ENCODE assay signal across 23 cellular contexts in genomic region chr15:70054884-70055387, GRCh38. TPM values are rescaled to one million over a fixed set of nuclear protein-coding genes. Genes with fewer than 3 reads are reported as not detected.
A peak's percentile ranks its signal among the peaks of the same experiment; 100 is the strongest.
DNase-seq lines count a peak whose midpoint lies in the region; ATAC-seq and TF ChIP-seq lines count a peak whose summit lies in the region.
"Had no signal": no experiment of that assay in that cellular context is flagged by ENCODE, and none has a peak within 500 bp of the region (broad histone marks: within the 10 kb centered on the region; RNA-seq: fewer than 3 reads in every experiment).

No MANE protein-coding gene starts in this region.

- H3K27ac Mint-ChIP-seq in activated T-cell treated with anti-CD3 and anti-CD28 coated beads, Interleukin-2, amount 50 U/mL, for 24 hours = peak overlapping the region; percentile 37
- H3K27ac Mint-ChIP-seq in memory B cell = peak overlapping the region; percentile 19
- H3K27ac Mint-ChIP-seq: activated CD4-positive, alpha-beta memory T cell treated with anti-CD3 and anti-CD28 coated beads for 36 hours; GM23338 had no signal

- H3K9me3 ChIP-seq in suprapubic skin = no peaks in the 10 kb centered on the region
- H3K9me3 ChIP-seq in stomach = no peaks in the 10 kb centered on the region
- H3K9me3 ChIP-seq: A549, BLaER1, esophagus muscularis mucosa, gastrocnemius medialis had no signal

- DNase-seq in activated T-cell treated with anti-CD3 and anti-CD28 coated beads, Interleukin-2, amount 50 U/mL, for 24 hours = no peak
- DNase-seq in activated T-cell treated with anti-CD3 and anti-CD28 coated beads, Interleukin-2, amount 50 U/mL, for 4 hours = no peak
- DNase-seq in memory B cell (ENCODE audit: low spot score in 2 of 2) (no peak), suprapubic skin (ENCODE audit: low spot score in 2 of 2) (peak; percentile 51 to 53), globus pallidus (ENCODE audit: low spot score) (no peak), stomach (no peak)
- DNase-seq: activated CD4-positive, alpha-beta memory T cell treated with anti-CD3 and anti-CD28 coated beads for 36 hours; activated T-cell treated with anti-CD3 and anti-CD28 coated beads for 4 hours; COR-L47; effector CD4-positive, alpha-beta T cell; gastrocnemius medialis; NCI-H1092; NCI-H2029 treated with DMSO at 0.1 percent for 48 hours; NCI-H446; PC-9; stimulated activated CD4-positive, alpha-beta T cell treated with anti-CD3 and anti-CD28 coated beads, Interleukin-4, amount 100 ng/mL, for 1 hour had no signal

- H3K36me3 ChIP-seq in suprapubic skin = peaks cover 100% of the 10 kb centered on the region
- H3K36me3 ChIP-seq in stomach = peaks cover 100% of the 10 kb centered on the region in 4 donors
- H3K36me3 ChIP-seq: BLaER1 had no signal

- H3K9me3 Mint-ChIP-seq in activated T-cell treated with anti-CD3 and anti-CD28 coated beads, Interleukin-2, amount 50 U/mL, for 24 hours = no peaks in the 10 kb centered on the region
- no peaks in the 10 kb centered on the region for H3K9me3 Mint-ChIP-seq in activated T-cell treated with anti-CD3 and anti-CD28 coated beads, Interleukin-2, amount 50 U/mL, for 4 hours
- H3K9me3 Mint-ChIP-seq in memory B cell = no peaks in the 10 kb centered on the region
- H3K9me3 Mint-ChIP-seq: activated CD4-positive, alpha-beta memory T cell treated with anti-CD3 and anti-CD28 coated beads for 36 hours; activated naive CD8-positive, alpha-beta T cell treated with anti-CD3 and anti-CD28 coated beads, Interleukin-2, amount 10 ng/mL, durations not matched to agents 7 days and 5 days; GM23338 had no signal

- H3K36me3 Mint-ChIP-seq in activated T-cell treated with anti-CD3 and anti-CD28 coated beads, Interleukin-2, amount 50 U/mL, for 24 hours (ENCODE audit: low read depth) = peaks cover 97% of the 10 kb centered on the region
- peaks cover 59% of the 10 kb centered on the region for H3K36me3 Mint-ChIP-seq in activated T-cell treated with anti-CD3 and anti-CD28 coated beads, Interleukin-2, amount 50 U/mL, for 4 hours (ENCODE audit: insufficient read depth)
- H3K36me3 Mint-ChIP-seq in memory B cell = peaks cover 62% of the 10 kb centered on the region

- H3K27ac ChIP-seq in VCaP (peak overlapping the region; percentile 41), suprapubic skin (no peak overlapping the region), stomach (no peak overlapping the region)
- H3K27ac ChIP-seq: A549, BLaER1, esophagus muscularis mucosa, gastrocnemius medialis, PC-9 had no signal

- H3K27me3 ChIP-seq in suprapubic skin (no peaks in the 10 kb centered on the region), stomach (no peaks in the 10 kb centered on the region)
- H3K27me3 ChIP-seq: esophagus muscularis mucosa, gastrocnemius medialis had no signal

- H3K4me1 Mint-ChIP-seq in activated T-cell treated with anti-CD3 and anti-CD28 coated beads, Interleukin-2, amount 50 U/mL, for 24 hours (ENCODE audit: low read depth) = no peaks in the 10 kb centered on the region
- no peaks in the 10 kb centered on the region for H3K4me1 Mint-ChIP-seq in activated T-cell treated with anti-CD3 and anti-CD28 coated beads, Interleukin-2, amount 50 U/mL, for 4 hours (ENCODE audit: low read depth)
- H3K4me1 Mint-ChIP-seq in memory B cell = peaks cover 15% of the 10 kb centered on the region
- H3K4me1 Mint-ChIP-seq: activated naive CD8-positive, alpha-beta T cell treated with anti-CD3 and anti-CD28 coated beads, Interleukin-2, amount 10 ng/mL, durations not matched to agents 7 days and 5 days; GM23338 had no signal

- WGBS in suprapubic skin = 90% methylated on average over 3 of the region's 18 CpGs
- 75 to 93% (median 80%) methylated on average over 13 to 18 of the region's 18 CpGs for WGBS in stomach, 5 donors

- TF ChIP-seq EP300 in suprapubic skin (IDR thresholded peaks at IDR 0.05) (no peak), stomach (IDR thresholded peaks at IDR 0.05) (no peak)

- no peaks in the 10 kb centered on the region for H3K27me3 Mint-ChIP-seq in activated T-cell treated with anti-CD3 and anti-CD28 coated beads, Interleukin-2, amount 50 U/mL, for 24 hours
- no peaks in the 10 kb centered on the region for H3K27me3 Mint-ChIP-seq in activated T-cell treated with anti-CD3 and anti-CD28 coated beads, Interleukin-2, amount 50 U/mL, for 4 hours (ENCODE audit: low read depth)
- no peaks in the 10 kb centered on the region for H3K27me3 Mint-ChIP-seq in memory B cell
- H3K27me3 Mint-ChIP-seq: activated CD4-positive, alpha-beta memory T cell treated with anti-CD3 and anti-CD28 coated beads for 36 hours; activated naive CD8-positive, alpha-beta T cell treated with anti-CD3 and anti-CD28 coated beads, Interleukin-2, amount 10 ng/mL, durations not matched to agents 7 days and 5 days had no signal

- no peaks in the 10 kb centered on the region for H3K4me1 ChIP-seq in suprapubic skin
- no peaks in the 10 kb centered on the region for H3K4me1 ChIP-seq in stomach
- H3K4me1 ChIP-seq: A549, BLaER1, gastrocnemius medialis had no signal

- TF ChIP-seq CTCF in VCaP (conservative IDR thresholded peaks at IDR 0.05) = no peak
- TF ChIP-seq CTCF in suprapubic skin (IDR thresholded peaks at IDR 0.05) = no peak
- TF ChIP-seq CTCF in stomach (IDR thresholded peaks at IDR 0.05) = no peak

- intact Hi-C loops in stomach (cut with DNase I; ENCODE audit: low total_unique reads) = no loop called here

- H3K4me3 Mint-ChIP-seq in activated T-cell treated with anti-CD3 and anti-CD28 coated beads, Interleukin-2, amount 50 U/mL, for 24 hours = no peak overlapping the region
- H3K4me3 Mint-ChIP-seq in activated T-cell treated with anti-CD3 and anti-CD28 coated beads, Interleukin-2, amount 50 U/mL, for 4 hours = no peak overlapping the region
- no peak overlapping the region for H3K4me3 Mint-ChIP-seq in memory B cell
- H3K4me3 Mint-ChIP-seq: activated CD4-positive, alpha-beta memory T cell treated with anti-CD3 and anti-CD28 coated beads for 36 hours; activated naive CD8-positive, alpha-beta T cell treated with anti-CD3 and anti-CD28 coated beads, Interleukin-2, amount 10 ng/mL, durations not matched to agents 7 days and 5 days; GM23338 had no signal

- ATAC-seq in activated T-cell treated with anti-CD3 and anti-CD28 coated beads, Interleukin-2, amount 50 U/mL, for 4 hours = no peak
- no peak for ATAC-seq in memory B cell (ENCODE audit: low read depth)
- no peak for ATAC-seq in HG03469 (IDR thresholded peaks at IDR 0.05; ENCODE audit: unreplicated experiment)
- ATAC-seq: A549, gastrocnemius medialis, GM23338 had no signal

- no peak overlapping the region for H3K4me3 ChIP-seq in suprapubic skin
- no peak overlapping the region for H3K4me3 ChIP-seq in stomach
- H3K4me3 ChIP-seq: A549, BLaER1, esophagus muscularis mucosa, gastrocnemius medialis, GM23338, PC-9 had no signal

- TF ChIP-seq POLR2A in suprapubic skin (IDR thresholded peaks at IDR 0.05) (no peak), stomach (IDR thresholded peaks at IDR 0.05) (no peak)

RNA-seq across cellular contexts. Expression of gene TLE3, which starts 42.8 kb away (rescaled TPM):
- total RNA-seq in activated T-cell treated with anti-CD3 and anti-CD28 coated beads, Interleukin-2, amount 50 U/mL, for 4 hours = 100 to 1,000 TPM; 115 to 153 (median 139) TPM
- total RNA-seq in suprapubic skin (100 to 1,000 TPM in 3 of 4 donors, 10 to 100 TPM in 1; 91.2 to 154 (median 137) TPM), stomach (100 to 1,000 TPM in 3 of 5 donors, 10 to 100 TPM in 2; 18.9 to 186 (median 103) TPM)
- polyA plus RNA-seq in stomach = 10 to 100 TPM; 13.3 to 21.5 (median 21.0) TPM

Comparison
In these comparisons a context has a peak if more than half of its experiments do, and no peak if none do; other contexts are left out.
1. DNase-seq: peak in suprapubic skin (2 of 2); none in activated T-cell treated with anti-CD3 and anti-CD28 coated beads, Interleukin-2, amount 50 U/mL, for 24 hours (single experiment), activated T-cell treated with anti-CD3 and anti-CD28 coated beads, Interleukin-2, amount 50 U/mL, for 4 hours (single experiment), memory B cell (0 of 2), globus pallidus (single experiment) and stomach (single experiment).